Comparison of ENCODE assay signal across 12 cellular contexts in genomic region chr12:103879878-103880277, GRCh38. TPM values are rescaled to one million over a fixed set of nuclear protein-coding genes. Genes with fewer than 3 reads are reported as not detected.
DNase-seq lines count a peak whose midpoint lies in the region; ATAC-seq, FAIRE-seq and TF ChIP-seq lines count a peak whose summit lies in the region.
"Had no signal": no experiment of that assay in that cellular context is flagged by ENCODE, and none has a peak within 500 bp of the region (broad histone marks: within the 10 kb centered on the region; RNA-seq: fewer than 3 reads in every experiment).

No MANE protein-coding gene starts in this region.

- H3K4me1 Mint-ChIP-seq in nephron (peaks cover 11% of the 10 kb centered on the region), osteocyte (ENCODE audit: unreplicated experiment) (peaks cover 16% of the 10 kb centered on the region)
- peaks cover 27% of the 10 kb centered on the region for H3K4me1 Mint-ChIP-seq in activated naive CD4-positive, alpha-beta T cell treated with anti-CD3 and anti-CD28 coated beads for 36 hours (ENCODE audit: low read depth)

- ATAC-seq in RWPE2 (ENCODE audit: low read depth) (no peak), HG02981 (IDR thresholded peaks at IDR 0.05; ENCODE audit: unreplicated experiment) (no peak)

- peak overlapping the region; percentile 79 for H3K4me2 ChIP-seq in BLaER1

- CTCF ChIA-PET in activated naive CD4-positive, alpha-beta T cell treated with anti-CD3 and anti-CD28 coated beads for 36 hours (lab: Charles Lee), result interaction anchor here (0.6 to 4.9 kb wide), 8 partner anchors 15 to 303 kb away, joined by 3 to 33 read pairs (median 3); no protein-coding TSS in a partner anchor

- H3K9me3 Mint-ChIP-seq in nephron (no peaks in the 10 kb centered on the region), osteocyte (ENCODE audit: unreplicated experiment) (no peaks in the 10 kb centered on the region)
- no peaks in the 10 kb centered on the region for H3K9me3 Mint-ChIP-seq in activated naive CD4-positive, alpha-beta T cell treated with anti-CD3 and anti-CD28 coated beads for 36 hours
- H3K9me3 Mint-ChIP-seq: CD4-positive, CD25-positive, alpha-beta regulatory T cell had no signal

- H3K36me3 Mint-ChIP-seq in nephron (ENCODE audit: low read depth), result no peaks in the 10 kb centered on the region
- H3K36me3 Mint-ChIP-seq in activated naive CD4-positive, alpha-beta T cell treated with anti-CD3 and anti-CD28 coated beads for 36 hours (ENCODE audit: low read depth), result no peaks in the 10 kb centered on the region
- no peaks in the 10 kb centered on the region for H3K36me3 Mint-ChIP-seq in osteocyte (ENCODE audit: unreplicated experiment)
- H3K36me3 Mint-ChIP-seq: CD4-positive, CD25-positive, alpha-beta regulatory T cell had no signal

- peaks cover 5% of the 10 kb centered on the region for H3K27me3 Mint-ChIP-seq in nephron (ENCODE audit: low read depth)
- no peaks in the 10 kb centered on the region for H3K27me3 Mint-ChIP-seq in activated naive CD4-positive, alpha-beta T cell treated with anti-CD3 and anti-CD28 coated beads for 36 hours (ENCODE audit: low read depth)
- H3K27me3 Mint-ChIP-seq in osteocyte (ENCODE audit: unreplicated experiment), result no peaks in the 10 kb centered on the region
- H3K27me3 Mint-ChIP-seq: CD4-positive, CD25-positive, alpha-beta regulatory T cell had no signal

- peak overlapping the region in 2 of 3 experiments; percentile 83 to 96 for H3K27ac Mint-ChIP-seq in nephron
- no peak overlapping the region for H3K27ac Mint-ChIP-seq in activated naive CD4-positive, alpha-beta T cell treated with anti-CD3 and anti-CD28 coated beads for 36 hours
- no peak overlapping the region for H3K27ac Mint-ChIP-seq in osteocyte (ENCODE audit: unreplicated experiment)

- H3K9me3 ChIP-seq in BLaER1 (0 out of 2 replicates have a peak, but pooled peaks cover 5% of the 10 kb centered on the region), RWPE2 (ENCODE audit: severe bottlenecking) (no peaks in the 10 kb centered on the region)

- TF ChIP-seq CTCF in RWPE2 (IDR thresholded peaks at IDR 0.05; ENCODE audit: poor library complexity, severe bottlenecking) (no peak), nephron (IDR thresholded peaks at IDR 0.05; ENCODE audit: unreplicated experiment in 3 of 3) (no peak), osteocyte (IDR thresholded peaks at IDR 0.05) (no peak)

- H3K27me3 ChIP-seq in BLaER1, result no peaks in the 10 kb centered on the region
- H3K27me3 ChIP-seq in RWPE2 (ENCODE audit: insufficient read depth, poor library complexity, severe bottlenecking), result no peaks in the 10 kb centered on the region

- intact Hi-C loops in activated naive CD4-positive, alpha-beta T cell treated with anti-CD3 and anti-CD28 coated beads for 36 hours (cut with micrococcal nuclease), result loop anchor here (1.0 to 5.0 kb wide), 7 partner anchors 39 to 407 kb away; partner anchors contain the start of genes HCFC2, HSP90B1, NT5DC3 and TXNRD1

- H3K9ac ChIP-seq in BLaER1, result peak overlapping the region; percentile 63; the same call in 1 of the 2 replicates

- no peaks in the 10 kb centered on the region for H3K36me3 ChIP-seq in BLaER1
- no peaks in the 10 kb centered on the region for H3K36me3 ChIP-seq in RWPE2 (ENCODE audit: low read depth)

- DNase-seq in GM19239 (ENCODE audit: insufficient read length, low spot score) (no peak), RWPE2 (ENCODE audit: low spot score) (no peak), osteocyte (ENCODE audit: extremely low spot score, unreplicated experiment) (no peak)
- DNase-seq in activated naive CD4-positive, alpha-beta T cell treated with anti-CD3 and anti-CD28 coated beads for 36 hours, result no peak
- DNase-seq: AML-193, NCI-H1048, SIG-M5 had no signal

- FAIRE-seq in GM19239 (lab: Jason Lieb, UNC), result peak; percentile 51
- FAIRE-seq: H1 had no signal

- H3K4me3 Mint-ChIP-seq in nephron, result no peak overlapping the region
- no peak overlapping the region for H3K4me3 Mint-ChIP-seq in activated naive CD4-positive, alpha-beta T cell treated with anti-CD3 and anti-CD28 coated beads for 36 hours
- H3K4me3 Mint-ChIP-seq in osteocyte (ENCODE audit: unreplicated experiment), result no peak overlapping the region
- H3K4me3 Mint-ChIP-seq: CD4-positive, CD25-positive, alpha-beta regulatory T cell had no signal

- H3K27ac ChIP-seq in BLaER1 (peak overlapping the region; percentile 71), RWPE2 (ENCODE audit: poor library complexity, severe bottlenecking) (peak overlapping the region; percentile 50)

- no peaks in the 10 kb centered on the region for H4K20me1 ChIP-seq in BLaER1

- peak overlapping the region; percentile 32; the same call in 1 of the 2 replicates for H3K4me3 ChIP-seq in BLaER1
- no peak overlapping the region for H3K4me3 ChIP-seq in RWPE2 (ENCODE audit: severe bottlenecking)

- peaks cover 72% of the 10 kb centered on the region for H3K4me1 ChIP-seq in BLaER1
- H3K4me1 ChIP-seq in RWPE2 (ENCODE audit: insufficient read depth, poor library complexity, severe bottlenecking), result peaks cover 23% of the 10 kb centered on the region

RNA-seq across cellular contexts. Expression of gene NT5DC3, which starts 38.8 kb away (rescaled TPM):
- 1 to 10 TPM; 6.0 to 6.4 TPM for total RNA-seq in activated naive CD4-positive, alpha-beta T cell treated with anti-CD3 and anti-CD28 coated beads for 36 hours
- total RNA-seq in osteocyte, result 11.3 and 12.5 TPM in 2 replicates

RNA-seq across cellular contexts. Expression of gene HSP90B1, which starts 50.3 kb away (rescaled TPM):
- total RNA-seq in activated naive CD4-positive, alpha-beta T cell treated with anti-CD3 and anti-CD28 coated beads for 36 hours, result 100 to 1,000 TPM; 392 to 418 TPM
- 682 and 686 TPM in 2 replicates for total RNA-seq in osteocyte

Comparison
In these comparisons a context has a peak if more than half of its experiments do, and no peak if none do; other contexts are left out.
1. H3K27ac Mint-ChIP-seq: peak in nephron (2 of 3); none in activated naive CD4-positive, alpha-beta T cell treated with anti-CD3 and anti-CD28 coated beads for 36 hours (single experiment) and osteocyte (single experiment).